Comparison of ENCODE assay signal across 1 cellular context in genomic region chr20:51509208-51509607, GRCh38.
TF ChIP-seq lines count a peak whose summit lies in the region.

No MANE protein-coding gene starts in this region.

TF ChIP-seq in HepG2, 621 proteins besides CTCF, POLR2A, EP300 and RAD21 (continued from another document):
- TF ChIP-seq, protein P1, sequence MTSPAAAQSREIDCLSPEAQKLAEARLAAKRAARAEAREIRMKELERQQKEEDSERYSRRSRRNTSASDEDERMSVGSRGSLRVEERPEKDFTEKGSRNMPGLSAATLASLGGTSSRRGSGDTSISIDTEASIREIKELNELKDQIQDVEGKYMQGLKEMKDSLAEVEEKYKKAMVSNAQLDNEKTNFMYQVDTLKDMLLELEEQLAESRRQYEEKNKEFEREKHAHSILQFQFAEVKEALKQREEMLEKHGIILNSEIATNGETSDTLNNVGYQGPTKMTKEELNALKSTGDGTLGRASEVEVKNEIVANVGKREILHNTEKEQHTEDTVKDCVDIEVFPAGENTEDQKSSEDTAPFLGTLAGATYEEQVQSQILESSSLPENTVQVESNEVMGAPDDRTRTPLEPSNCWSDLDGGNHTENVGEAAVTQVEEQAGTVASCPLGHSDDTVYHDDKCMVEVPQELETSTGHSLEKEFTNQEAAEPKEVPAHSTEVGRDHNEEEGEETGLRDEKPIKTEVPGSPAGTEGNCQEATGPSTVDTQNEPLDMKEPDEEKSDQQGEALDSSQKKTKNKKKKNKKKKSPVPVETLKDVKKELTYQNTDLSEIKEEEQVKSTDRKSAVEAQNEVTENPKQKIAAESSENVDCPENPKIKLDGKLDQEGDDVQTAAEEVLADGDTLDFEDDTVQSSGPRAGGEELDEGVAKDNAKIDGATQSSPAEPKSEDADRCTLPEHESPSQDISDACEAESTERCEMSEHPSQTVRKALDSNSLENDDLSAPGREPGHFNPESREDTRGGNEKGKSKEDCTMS (CRISPR knock-in tag; conservative IDR thresholded peaks at IDR 0.05): no peak
- TF ChIP-seq MTERF4 (CRISPR knock-in tag; IDR thresholded peaks at IDR 0.05) (0 out of 2 replicates have a peak, but pooled peaks have one; percentile 8), HOXA9 (CRISPR knock-in tag; IDR thresholded peaks at IDR 0.05; ENCODE audit: borderline replicate concordance) (0 out of 2 replicates have a peak, but pooled peaks have one; percentile 22), CBX5 (CRISPR knock-in tag; IDR thresholded peaks at IDR 0.05; ENCODE audit: borderline replicate concordance) (no peak), ZC3H4 (CRISPR knock-in tag; IDR thresholded peaks at IDR 0.05; ENCODE audit: borderline replicate concordance) (no peak), PAXIP1 (CRISPR knock-in tag; conservative IDR thresholded peaks at IDR 0.05) (0 out of 2 replicates have a peak, but pooled peaks have one; percentile 2), HNF1B (CRISPR knock-in tag; IDR thresholded peaks at IDR 0.05) (0 out of 2 replicates have a peak, but pooled peaks have one; percentile 5), ZNF720 (CRISPR knock-in tag; IDR thresholded peaks at IDR 0.05) (no peak), ZKSCAN1 (IDR thresholded peaks at IDR 0.05; ENCODE audit: low read length) (peak; percentile 77), ZNF10 (CRISPR knock-in tag; IDR thresholded peaks at IDR 0.05; ENCODE audit: borderline replicate concordance, low read depth) (no peak), ZNF598 (CRISPR knock-in tag; IDR thresholded peaks at IDR 0.05; ENCODE audit: borderline replicate concordance) (no peak), LCORL (IDR thresholded peaks at IDR 0.05) (no peak), LCORL (CRISPR knock-in tag; IDR thresholded peaks at IDR 0.05) (0 out of 2 replicates have a peak, but pooled peaks have one; percentile 6), NR2F2 (IDR thresholded peaks at IDR 0.05; ENCODE audit: borderline replicate concordance, low read depth) (no peak), THAP9 (CRISPR knock-in tag; IDR thresholded peaks at IDR 0.05; ENCODE audit: borderline replicate concordance) (peak; percentile 88; the same call in 1 of the 2 replicates), SYNCRIP (IDR thresholded peaks at IDR 0.05; ENCODE audit: insufficient read depth, low read depth, low read length) (no peak), IRF2 (CRISPR knock-in tag; IDR thresholded peaks at IDR 0.05) (0 out of 2 replicates have a peak, but pooled peaks have one; percentile 2), MYC (CRISPR knock-in tag; IDR thresholded peaks at IDR 0.05; ENCODE audit: borderline replicate concordance) (no peak), ZNF337 (CRISPR knock-in tag; IDR thresholded peaks at IDR 0.05; ENCODE audit: borderline replicate concordance, low read depth) (no peak), ZNF367 (CRISPR knock-in tag; IDR thresholded peaks at IDR 0.05; ENCODE audit: borderline replicate concordance) (no peak), ETV6 (CRISPR knock-in tag; conservative IDR thresholded peaks at IDR 0.05) (no peak), ZNF275 (CRISPR knock-in tag; IDR thresholded peaks at IDR 0.05; ENCODE audit: borderline replicate concordance) (no peak), ZNF780A (CRISPR knock-in tag; IDR thresholded peaks at IDR 0.05) (no peak)
- TF ChIP-seq, protein P2, sequence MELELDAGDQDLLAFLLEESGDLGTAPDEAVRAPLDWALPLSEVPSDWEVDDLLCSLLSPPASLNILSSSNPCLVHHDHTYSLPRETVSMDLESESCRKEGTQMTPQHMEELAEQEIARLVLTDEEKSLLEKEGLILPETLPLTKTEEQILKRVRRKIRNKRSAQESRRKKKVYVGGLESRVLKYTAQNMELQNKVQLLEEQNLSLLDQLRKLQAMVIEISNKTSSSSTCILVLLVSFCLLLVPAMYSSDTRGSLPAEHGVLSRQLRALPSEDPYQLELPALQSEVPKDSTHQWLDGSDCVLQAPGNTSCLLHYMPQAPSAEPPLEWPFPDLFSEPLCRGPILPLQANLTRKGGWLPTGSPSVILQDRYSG (CRISPR knock-in tag; IDR thresholded peaks at IDR 0.05): no peak
